Comparison of ENCODE assay signal across 10 cellular contexts in the genomic region with DNA sequence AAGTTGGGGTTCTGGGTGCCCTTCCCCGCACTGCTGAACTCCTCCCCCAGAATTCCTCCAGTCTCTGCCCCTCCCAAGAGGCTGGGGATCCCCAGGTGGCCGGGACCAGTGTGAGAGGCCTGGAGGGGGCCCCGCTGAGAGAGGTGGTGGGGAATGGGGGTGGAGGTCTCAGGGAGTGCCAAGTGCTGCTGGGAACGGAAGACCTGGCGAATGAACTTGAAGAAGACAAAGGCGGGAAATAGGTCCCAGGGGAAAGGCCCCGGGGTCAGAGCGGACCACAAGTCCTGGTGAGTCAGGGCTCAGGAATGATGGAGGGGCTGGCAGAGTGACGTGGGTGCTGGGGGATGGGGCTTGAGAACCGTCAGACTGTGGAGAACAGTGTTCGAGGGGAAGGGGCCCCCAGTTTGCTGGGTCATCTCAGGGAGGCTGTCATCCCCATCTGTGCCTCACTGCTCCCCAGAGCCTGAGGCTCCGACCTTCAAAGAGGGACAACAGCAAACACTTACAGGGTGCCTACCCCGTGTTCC. TPM values are rescaled to one million over a fixed set of nuclear protein-coding genes. Genes with fewer than 3 reads are reported as not detected.
A peak's percentile ranks its signal among the peaks of the same experiment; 100 is the strongest.
DNase-seq lines count a peak whose midpoint lies in the region; ATAC-seq and TF ChIP-seq lines count a peak whose summit lies in the region.
"Had no signal": no experiment of that assay in that cellular context is flagged by ENCODE, and none has a peak within 500 bp of the region (broad histone marks: within the 10 kb centered on the region; RNA-seq: fewer than 3 reads in every experiment).

No MANE protein-coding gene starts in this region.

- TF ChIP-seq CTCF in cardiac muscle cell (IDR thresholded peaks at IDR 0.05; ENCODE audit: low read depth, low read length): no peak
- no peak for TF ChIP-seq CTCF in gastrocnemius medialis (IDR thresholded peaks at IDR 0.05 in 4 of 5, conservative IDR thresholded peaks at IDR 0.05 in 1 of 5)

- no peak overlapping the region for H3K27ac Mint-ChIP-seq in T-cell

- CTCF ChIA-PET in T-cell (lab: Charles Lee): interaction anchor here (0.6 to 1.1 kb wide), 2 partner anchors 18 to 61 kb away, joined by 4 read pairs; no protein-coding TSS in a partner anchor

- intact Hi-C loops in gastrocnemius medialis (cut with DNase I; ENCODE audit: low total_unique reads): no loop called here

- peak in 1 of 2 donors; percentile 26 for TF ChIP-seq POLR2A in gastrocnemius medialis (IDR thresholded peaks at IDR 0.05)

- peak; percentile 85 for DNase-seq in H4 (ENCODE audit: low spot score)
- peak; percentile 88 for DNase-seq in SK-MEL-5 (ENCODE audit: low read depth, low spot score)
- peak; percentile 49 to 99 for DNase-seq in cardiac muscle cell (ENCODE audit: low read depth in 1 of 2, low spot score in 1 of 2)
- peak; percentile 22 to 38 for DNase-seq in gastrocnemius medialis
- DNase-seq in NCI-H345 treated with DMSO at 0.1 percent for 48 hours (lab: John Stamatoyannopoulos, UW; ENCODE audit: unreplicated experiment): no peak
- no peak for DNase-seq in NOMO-1 (lab: John Stamatoyannopoulos, UW; ENCODE audit: unreplicated experiment in 2 of 2)
- no peak for DNase-seq in T-cell
- DNase-seq: cerebellar nuclear complex had no signal

- peaks cover 22 to 55% of the 10 kb centered on the region in 2 donors for H3K27me3 Mint-ChIP-seq in T-cell

- H3K27ac ChIP-seq in cardiac muscle cell (peak overlapping the region; percentile 67), gastrocnemius medialis (peak overlapping the region; percentile 67 to 78 (median 75))
- H3K27ac ChIP-seq: thoracic aorta had no signal

- H3K4me1 ChIP-seq in cardiac muscle cell (ENCODE audit: low read depth) (no peaks in the 10 kb centered on the region), gastrocnemius medialis (no peaks in the 10 kb centered on the region)

- H3K4me3 ChIP-seq in cardiac muscle cell (no peak overlapping the region), gastrocnemius medialis (no peak overlapping the region)
- H3K4me3 ChIP-seq: thoracic aorta had no signal

- ATAC-seq in gastrocnemius medialis: peak; percentile 59 to 68
- ATAC-seq in T-cell (replicated peaks in 1 of 4): no peak
- no peak for ATAC-seq in GM19035 (IDR thresholded peaks at IDR 0.05; ENCODE audit: unreplicated experiment)

- H3K27me3 ChIP-seq in cardiac muscle cell (no peaks in the 10 kb centered on the region), gastrocnemius medialis (peaks cover 3 to 11% (median 7%) of the 10 kb centered on the region in 3 donors)

- in situ Hi-C loops in SK-MEL-5 (cut with HindIII; ENCODE audit: low pct_unique_long_range_greater_than_20kb, low sequenced_read_pairs): no loop called here
- in situ Hi-C loops in gastrocnemius medialis (cut with MboI; ENCODE audit: low sequenced_read_pairs in 4 of 4): loop anchor here in 2 of 4 donors (5.0 to 10.0 kb wide), 2 partner anchors 57 to 59 kb away; a partner anchor contains a TSS

- no peaks in the 10 kb centered on the region for H3K9me3 ChIP-seq in cardiac muscle cell (ENCODE audit: low read depth)
- H3K9me3 ChIP-seq in gastrocnemius medialis: no peaks in the 10 kb centered on the region
- H3K9me3 ChIP-seq: thoracic aorta had no signal

- no peaks in the 10 kb centered on the region for H3K36me3 Mint-ChIP-seq in T-cell

- H3K4me1 Mint-ChIP-seq in T-cell: no peaks in the 10 kb centered on the region

- H3K9me3 Mint-ChIP-seq in T-cell: no peaks in the 10 kb centered on the region

- H3K36me3 ChIP-seq in cardiac muscle cell (peaks cover 3% of the 10 kb centered on the region), gastrocnemius medialis (no peaks in the 10 kb centered on the region)
- H3K36me3 ChIP-seq: thoracic aorta had no signal

- H3K4me3 Mint-ChIP-seq in T-cell: no peak overlapping the region

- POLR2A ChIA-PET in T-cell (lab: Charles Lee): no interaction called here

RNA-seq across cellular contexts. Expression of a gene that starts 15.8 kb away (rescaled TPM):
- total RNA-seq in H4 (2014; rRNA removed; shearing (Covaris generic)): 7.5 and 8.4 TPM in 2 replicates
- 6.3 and 6.9 TPM in 2 replicates for total RNA-seq in SK-MEL-5 (2014; rRNA removed; shearing (Covaris generic))
- polyA plus RNA-seq in SK-MEL-5 (2015; cell fraction: cytosol; rRNA removed): 10.6 and 13.6 TPM in 2 replicates
- 3.9 and 5.1 TPM in 2 replicates for polyA plus RNA-seq in SK-MEL-5 (2015; cell fraction: nucleus; rRNA removed)
- 74.8 and 130 TPM in 2 replicates for total RNA-seq in cardiac muscle cell
- polyA plus RNA-seq in cardiac muscle cell: 10.5 and 23.0 TPM in 2 replicates
- 1 to 10 TPM; 1.4 to 3.3 (median 2.6) TPM for total RNA-seq in gastrocnemius medialis
- total RNA-seq in T-cell: under 1 TPM in 3 of 5 donors, not detected in 2; 0.25 to 0.43 (median 0.32) TPM

RNA-seq across cellular contexts. Expression of a gene that starts 35.5 kb away (rescaled TPM):
- 0.29 and 0.43 TPM in 2 replicates for total RNA-seq in H4 (2014; rRNA removed; shearing (Covaris generic))
- total RNA-seq in SK-MEL-5 (2014; rRNA removed; shearing (Covaris generic)): 0.05 and 0.21 TPM in 2 replicates
- polyA plus RNA-seq in SK-MEL-5 (2015; cell fraction: cytosol; rRNA removed): 0.30 and 0.34 TPM in 2 replicates
- 0.56 TPM in 1 of 2 replicates, not detected in the other for polyA plus RNA-seq in SK-MEL-5 (2015; cell fraction: nucleus; rRNA removed)
- total RNA-seq in cardiac muscle cell (0.49 and 0.66 TPM in 2 replicates), gastrocnemius medialis (1 to 10 TPM in 1 of 4 donors, under 1 TPM in 2, not detected in 1; 0.15 to 2.7 (median 0.98) TPM), T-cell (under 1 TPM in 3 of 5 donors, not detected in 2; 0.13 to 0.32 (median 0.19) TPM)
- polyA plus RNA-seq in cardiac muscle cell: 0.54 and 0.68 TPM in 2 replicates

RNA-seq across cellular contexts. Expression of a gene that starts 40.3 kb away (rescaled TPM):
- 0.25 TPM in 1 of 2 replicates, not detected in the other for total RNA-seq in H4 (2014; rRNA removed; shearing (Covaris generic))
- 1.2 TPM in 1 of 2 replicates, not detected in the other for total RNA-seq in SK-MEL-5 (2014; rRNA removed; shearing (Covaris generic))
- polyA plus RNA-seq in SK-MEL-5 (2015; cell fraction: cytosol; rRNA removed): 0.04 TPM in 1 of 2 replicates, not detected in the other
- 2.5 and 6.7 TPM in 2 replicates for polyA plus RNA-seq in SK-MEL-5 (2015; cell fraction: nucleus; rRNA removed)
- total RNA-seq in cardiac muscle cell (4.5 and 10.1 TPM in 2 replicates), gastrocnemius medialis (100 to 1,000 TPM in 1 of 4 donors, 10 to 100 TPM in 3; 23.5 to 127 (median 52.9) TPM), T-cell (1 to 10 TPM in 2 of 5 donors, under 1 TPM in 3; 0.14 to 2.3 (median 0.99) TPM)
- polyA plus RNA-seq in cardiac muscle cell: 8.7 and 10.8 TPM in 2 replicates

RNA-seq across cellular contexts. Expression of a gene that starts 57.0 kb away (rescaled TPM):
- 0.75 and 1.4 TPM in 2 replicates for total RNA-seq in H4 (2014; rRNA removed; shearing (Covaris generic))
- 0.05 TPM in 2 replicates for total RNA-seq in SK-MEL-5 (2014; rRNA removed; shearing (Covaris generic))
- polyA plus RNA-seq in SK-MEL-5 (2015; cell fraction: cytosol; rRNA removed): 0.01 and 0.03 TPM in 2 replicates
- 0.28 and 0.34 TPM in 2 replicates for polyA plus RNA-seq in SK-MEL-5 (2015; cell fraction: nucleus; rRNA removed)
- total RNA-seq in cardiac muscle cell (0.07 and 0.42 TPM in 2 replicates), gastrocnemius medialis (100 to 1,000 TPM in 3 of 4 donors, 10 to 100 TPM in 1; 79.6 to 282 (median 152) TPM), T-cell (under 1 TPM in 3 of 5 donors, not detected in 2; 0.06 to 0.16 (median 0.15) TPM)
- polyA plus RNA-seq in cardiac muscle cell: 0.54 and 0.81 TPM in 2 replicates

Comparison
In these comparisons a context has a peak if more than half of its experiments do, and no peak if none do; other contexts are left out.
1. DNase-seq: peak in H4 (single experiment), SK-MEL-5 (single experiment), cardiac muscle cell (2 of 2) and gastrocnemius medialis (2 of 2); none in NCI-H345 treated with DMSO at 0.1 percent for 48 hours (single experiment), NOMO-1 (0 of 2) and T-cell (0 of 34).
2. ATAC-seq: peak in gastrocnemius medialis (2 of 2); none in T-cell (0 of 4) and GM19035 (single experiment).